ENCODE assay signal across 17 cellular contexts in the genomic region with DNA sequence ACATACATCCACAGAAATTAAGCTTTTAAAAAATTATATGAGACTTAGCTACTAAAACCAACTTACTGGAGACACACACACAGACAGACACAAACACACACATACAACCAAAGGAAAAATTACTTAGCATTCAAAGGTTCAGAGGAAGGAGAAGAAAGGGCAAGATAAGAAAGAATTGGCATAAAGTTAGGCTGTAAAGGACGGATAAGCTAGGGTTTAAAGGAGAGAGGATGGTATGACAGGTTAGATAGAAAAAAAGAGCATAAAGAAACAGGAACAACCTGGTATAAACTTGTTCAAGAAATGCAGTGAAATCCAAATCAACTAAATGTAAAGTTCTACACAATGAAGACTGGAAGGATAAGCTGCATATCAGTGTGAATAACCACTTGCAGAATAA.
A peak's percentile ranks its signal among the peaks of the same experiment; 100 is the strongest.
DNase-seq lines count a peak whose midpoint lies in the region; ATAC-seq, FAIRE-seq and TF ChIP-seq lines count a peak whose summit lies in the region.
"Had no signal": no experiment of that assay in that cellular context is flagged by ENCODE, and none has a peak within 500 bp of the region (broad histone marks: within the 10 kb centered on the region; RNA-seq: fewer than 3 reads in every experiment).

No MANE protein-coding gene starts in this region.

- BruUV-seq in K562 (replicated peaks; lab: Mats Ljungman, UMichigan): no TSS peak

- peak overlapping the region; percentile 0 for H3K27ac Mint-ChIP-seq in osteocyte (ENCODE audit: unreplicated experiment)
- H3K27ac Mint-ChIP-seq: CD4-positive, CD25-positive, alpha-beta regulatory T cell had no signal

- H3K4me3 Mint-ChIP-seq in osteocyte (ENCODE audit: unreplicated experiment): no peak overlapping the region
- H3K4me3 Mint-ChIP-seq: CD4-positive, CD25-positive, alpha-beta regulatory T cell; CD8-positive, alpha-beta memory T cell had no signal

- H3K79me2 ChIP-seq in SU-DHL-6 (ENCODE audit: insufficient read depth, low read length) (peaks cover 12% of the 10 kb centered on the region; the same call in 1 of the 2 replicates), K562 (ENCODE audit: control insufficient read depth, insufficient read depth, low read length) (no peaks in the 10 kb centered on the region)

- 10% methylated on average over 1 of the region's 1 CpG for WGBS in K562 (ENCODE audit: insufficient coverage, low coverage, missing lambda C conversion rate)
- whole genome bisulfite sequencing in sigmoid colon, 2 donors: 74 to 77% methylated on average over 1 of the region's 1 CpG

- in situ Hi-C loops in K562 (cut with MboI): loop anchor here (25.0 kb wide), 1 partner anchor 184 kb away; no protein-coding TSS in a partner anchor

- intact Hi-C loops in K562 (cut with micrococcal nuclease): loop anchor here (10.0 kb wide), 1 partner anchor 356 kb away; no protein-coding TSS in a partner anchor
- intact Hi-C loops in sigmoid colon (cut with DNase I): no loop called here

- no peaks in the 10 kb centered on the region for H3K27me3 Mint-ChIP-seq in osteocyte (ENCODE audit: unreplicated experiment)
- H3K27me3 Mint-ChIP-seq: CD4-positive, CD25-positive, alpha-beta regulatory T cell; CD8-positive, alpha-beta memory T cell had no signal

- TF ChIP-seq CTCF in SU-DHL-6 (IDR thresholded peaks at IDR 0.05; ENCODE audit: insufficient read depth, low read length, poor library complexity, severe bottlenecking) (no peak), K562 (IDR thresholded peaks at IDR 0.05 in 2 of 3, conservative IDR thresholded peaks at IDR 0.05 in 1 of 3; ENCODE audit: insufficient read depth in 2 of 3, low read depth in 1 of 3, low read length in 3 of 3) (no peak), osteocyte (IDR thresholded peaks at IDR 0.05) (no peak), sigmoid colon (IDR thresholded peaks at IDR 0.05) (no peak)

- TF ChIP-seq POLR2A in K562 (conservative IDR thresholded peaks at IDR 0.05) (no peak), sigmoid colon (IDR thresholded peaks at IDR 0.05) (no peak)

- no peaks in the 10 kb centered on the region for H3K9me3 Mint-ChIP-seq in osteocyte (ENCODE audit: unreplicated experiment)
- H3K9me3 Mint-ChIP-seq: CD8-positive, alpha-beta memory T cell had no signal

- CTCF ChIA-PET in K562 (lab: Yijun Ruan, JAX; ENCODE audit: low intra/inter-chr PET ratio): no interaction called here

- H3K4me3 ChIP-seq in SU-DHL-6 (ENCODE audit: insufficient read depth, low read length, poor library complexity, severe bottlenecking) (no peak overlapping the region), K562 (no peak overlapping the region), sigmoid colon (no peak overlapping the region)
- H3K4me3 ChIP-seq: GM23248, HAP-1 had no signal

- no peak overlapping the region for H3K4me2 ChIP-seq in SU-DHL-6 (ENCODE audit: low read depth, low read length, poor library complexity, severe bottlenecking)
- H3K4me2 ChIP-seq in K562 (ENCODE audit: insufficient read depth, low read length): 0 out of 2 replicates have a peak overlapping the region, but pooled peaks have one; percentile 35

- DNase-seq in OCI-M1 (lab: John Stamatoyannopoulos, UW) (peak; percentile 80), K562 (ENCODE audit: extremely low read depth in 1 of 4, low spot score in 3 of 4) (peak in 2 of 4 experiments; percentile 19 to 41), osteocyte (ENCODE audit: extremely low spot score, unreplicated experiment) (no peak), HTR-8/SVneo (ENCODE audit: insufficient read length, low spot score) (no peak), sigmoid colon (no peak), dedifferentiated amniotic fluid mesenchymal stem cell (ENCODE audit: extremely low spot score) (no peak)
- DNase-seq: ACHN; BE2C; C1 segment of cervical spinal cord; Caco-2; CD4-positive, CD25-positive, alpha-beta regulatory T cell; CD8-positive, alpha-beta memory T cell; GM23248 had no signal

- H3K27me3 ChIP-seq in SU-DHL-6 (ENCODE audit: low read length) (no peaks in the 10 kb centered on the region), K562 (ENCODE audit: control insufficient read depth in 2 of 2, insufficient read depth in 2 of 2, low read length in 2 of 2) (no peaks in the 10 kb centered on the region), sigmoid colon (no peaks in the 10 kb centered on the region)
- H3K27me3 ChIP-seq: BE2C had no signal

- no peaks in the 10 kb centered on the region for H4K20me1 ChIP-seq in SU-DHL-6 (ENCODE audit: low read depth, low read length)
- no peaks in the 10 kb centered on the region for H4K20me1 ChIP-seq in K562 (replicated peaks; ENCODE audit: control insufficient read depth, insufficient read depth, low read length)

- TF ChIP-seq EP300 in K562 (IDR thresholded peaks at IDR 0.05; ENCODE audit: low read length) (no peak), sigmoid colon (IDR thresholded peaks at IDR 0.05) (no peak)

- peaks cover 2% of the 10 kb centered on the region for H3K4me1 Mint-ChIP-seq in osteocyte (ENCODE audit: unreplicated experiment)

- ATAC-seq in K562: peak; percentile 75

- peaks cover 5% of the 10 kb centered on the region for H3K36me3 Mint-ChIP-seq in osteocyte (ENCODE audit: unreplicated experiment)

- H3K9me3 ChIP-seq in SU-DHL-6 (ENCODE audit: insufficient read depth, low read length): no peaks in the 10 kb centered on the region
- no peaks in the 10 kb centered on the region for H3K9me3 ChIP-seq in K562 (replicated peaks; ENCODE audit: control insufficient read depth, insufficient read depth, low read depth, low read length)
- H3K9me3 ChIP-seq in sigmoid colon: no peaks in the 10 kb centered on the region
- H3K9me3 ChIP-seq: BE2C, Caco-2, HAP-1 had no signal

- H3K27ac ChIP-seq in SU-DHL-6 (ENCODE audit: low read depth, low read length) (0 out of 2 replicates have a peak overlapping the region, but pooled peaks have one; percentile 3), K562 (ENCODE audit: extremely low read depth, low read depth, low read length) (peak overlapping the region; percentile 27; the same call in 2 of the 3 replicates), sigmoid colon (no peak overlapping the region)
- H3K27ac ChIP-seq: GM23248 had no signal

- H3F3A ChIP-seq in SU-DHL-6 (ENCODE audit: insufficient read depth): peaks cover 17% of the 10 kb centered on the region

- no peak for TF ChIP-seq RAD21 in K562 (CRISPR knock-in tag; conservative IDR thresholded peaks at IDR 0.05 in 1 of 2, IDR thresholded peaks at IDR 0.05 in 1 of 2)

- no peak overlapping the region for H2AFZ ChIP-seq in SU-DHL-6 (ENCODE audit: low read depth, low read length, severe bottlenecking)
- H2AFZ ChIP-seq in K562 (ENCODE audit: low read depth, low read length): no peak overlapping the region
- H2AFZ ChIP-seq: GM23248 had no signal

- peaks cover 5 to 6% of the 10 kb centered on the region in 2 experiments; a peak in 2 of 5 replicates for H3K4me1 ChIP-seq in K562 (replicated peaks in 1 of 2; ENCODE audit: control insufficient read depth in 2 of 2, insufficient read depth in 2 of 2, low read length in 2 of 2)
- no peaks in the 10 kb centered on the region for H3K4me1 ChIP-seq in sigmoid colon
- H3K4me1 ChIP-seq: BE2C, Caco-2 had no signal

- H3K9me1 ChIP-seq in K562 (ENCODE audit: control insufficient read depth, insufficient read depth, low read length): no peaks in the 10 kb centered on the region

- FAIRE-seq in K562 (lab: Jason Lieb, UNC): peak; percentile 40
- FAIRE-seq in HTR-8/SVneo (lab: Jason Lieb, UNC): no peak
- FAIRE-seq: D721Med, GM12891 had no signal

- peaks cover 13% of the 10 kb centered on the region; the same call in 1 of the 2 replicates for H3K36me3 ChIP-seq in SU-DHL-6 (ENCODE audit: low read length)
- peaks cover 4% of the 10 kb centered on the region; the same call in 2 of the 3 replicates for H3K36me3 ChIP-seq in K562 (ENCODE audit: control insufficient read depth, insufficient read depth, low read length)
- no peaks in the 10 kb centered on the region for H3K36me3 ChIP-seq in sigmoid colon
- H3K36me3 ChIP-seq: BE2C, HAP-1 had no signal

- no peak overlapping the region for H3K9ac ChIP-seq in SU-DHL-6 (ENCODE audit: low read length)
- 0 out of 4 replicates have a peak overlapping the region, but pooled peaks of 1 of the 2 experiments have one; percentile 24 for H3K9ac ChIP-seq in K562 (ENCODE audit: insufficient read depth in 1 of 2, low read depth in 2 of 2, low read length in 2 of 2)
- H3K9ac ChIP-seq: GM23248 had no signal

- H3K9me2 ChIP-seq in SU-DHL-6 (replicated peaks; ENCODE audit: insufficient read depth, low read length): no peaks in the 10 kb centered on the region

- POLR2A ChIA-PET in K562 (lab: Yijun Ruan, JAX): interaction anchor here (0.5 to 1.1 kb wide), 3 partner anchors 17 to 35 kb away, joined by 3 to 4 read pairs (median 3); no protein-coding TSS in a partner anchor

TF ChIP-seq in K562, 482 proteins besides CTCF, POLR2A, EP300 and RAD21 (continues in another document):
- TF ChIP-seq TEAD4 (IDR thresholded peaks at IDR 0.05; ENCODE audit: low read length): peak; percentile 57
- TF ChIP-seq TEAD4 (CRISPR knock-in tag; IDR thresholded peaks at IDR 0.05; ENCODE audit: borderline replicate concordance): no peak
- TF ChIP-seq, protein P1, sequence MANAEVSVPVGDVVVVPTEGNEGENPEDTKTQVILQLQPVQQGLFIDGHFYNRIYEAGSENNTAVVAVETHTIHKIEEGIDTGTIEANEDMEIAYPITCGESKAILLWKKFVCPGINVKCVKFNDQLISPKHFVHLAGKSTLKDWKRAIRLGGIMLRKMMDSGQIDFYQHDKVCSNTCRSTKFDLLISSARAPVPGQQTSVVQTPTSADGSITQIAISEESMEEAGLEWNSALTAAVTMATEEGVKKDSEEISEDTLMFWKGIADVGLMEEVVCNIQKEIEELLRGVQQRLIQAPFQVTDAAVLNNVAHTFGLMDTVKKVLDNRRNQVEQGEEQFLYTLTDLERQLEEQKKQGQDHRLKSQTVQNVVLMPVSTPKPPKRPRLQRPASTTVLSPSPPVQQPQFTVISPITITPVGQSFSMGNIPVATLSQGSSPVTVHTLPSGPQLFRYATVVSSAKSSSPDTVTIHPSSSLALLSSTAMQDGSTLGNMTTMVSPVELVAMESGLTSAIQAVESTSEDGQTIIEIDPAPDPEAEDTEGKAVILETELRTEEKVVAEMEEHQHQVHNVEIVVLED (CRISPR knock-in tag; IDR thresholded peaks at IDR 0.05): no peak
- TF ChIP-seq SMARCA4 (IDR thresholded peaks at IDR 0.05): peak; percentile 71
- TF ChIP-seq, protein P2, sequence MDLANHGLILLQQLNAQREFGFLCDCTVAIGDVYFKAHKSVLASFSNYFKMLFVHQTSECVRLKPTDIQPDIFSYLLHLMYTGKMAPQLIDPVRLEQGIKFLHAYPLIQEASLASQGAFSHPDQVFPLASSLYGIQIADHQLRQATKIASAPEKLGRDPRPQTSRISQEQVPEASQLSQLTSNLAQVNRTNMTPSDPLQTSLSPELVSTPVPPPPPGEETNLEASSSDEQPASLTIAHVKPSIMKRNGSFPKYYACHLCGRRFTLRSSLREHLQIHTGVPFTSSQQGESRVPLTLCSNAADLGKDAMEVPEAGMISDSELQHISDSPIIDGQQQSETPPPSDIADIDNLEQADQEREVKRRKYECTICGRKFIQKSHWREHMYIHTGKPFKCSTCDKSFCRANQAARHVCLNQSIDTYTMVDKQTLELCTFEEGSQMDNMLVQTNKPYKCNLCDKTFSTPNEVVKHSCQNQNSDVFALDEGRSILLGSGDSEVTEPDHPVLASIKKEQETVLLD (IDR thresholded peaks at IDR 0.05): 0 out of 2 replicates have a peak, but pooled peaks have one; percentile 38
- no peak for TF ChIP-seq ZC3H8 (IDR thresholded peaks at IDR 0.05)
- TF ChIP-seq TCF7 (IDR thresholded peaks at IDR 0.05; ENCODE audit: borderline replicate concordance): no peak

Comparison
In these comparisons a context has a peak if more than half of its experiments do, and no peak if none do; other contexts are left out.
1. H3K27ac ChIP-seq: peak in SU-DHL-6 (single experiment) and K562 (single experiment); none in sigmoid colon (0 of 4).